Comparison of ENCODE assay signal across 8 cellular contexts in genomic region chr15:92880796-92881569, GRCh38. TPM values are rescaled to one million over a fixed set of nuclear protein-coding genes. Genes with fewer than 3 reads are reported as not detected.
DNase-seq lines count a peak whose midpoint lies in the region; ATAC-seq and TF ChIP-seq lines count a peak whose summit lies in the region.

No MANE protein-coding gene starts in this region.

- H3K4me3 ChIP-seq in astrocyte of the cerebellum (ENCODE audit: low read depth, low read length) = peak overlapping the region; percentile 34

- peak overlapping the region; percentile 90 for H3K4me3 Mint-ChIP-seq in activated naive CD4-positive, alpha-beta T cell treated with anti-CD3 and anti-CD28 coated beads, Interleukin-2, amount 10 ng/mL, durations not matched to agents 7 days and 5 days
- H3K4me3 Mint-ChIP-seq in type B pancreatic cell = peak overlapping the region; percentile 85

- no peaks in the 10 kb centered on the region for H3K9me3 Mint-ChIP-seq in activated naive CD4-positive, alpha-beta T cell treated with anti-CD3 and anti-CD28 coated beads, Interleukin-2, amount 10 ng/mL, durations not matched to agents 7 days and 5 days
- peaks cover 5% of the 10 kb centered on the region for H3K9me3 Mint-ChIP-seq in type B pancreatic cell

- ATAC-seq in GM19328 (IDR thresholded peaks at IDR 0.05; ENCODE audit: unreplicated experiment) (no peak), GM21360 (IDR thresholded peaks at IDR 0.05; ENCODE audit: unreplicated experiment) (no peak)

- in situ Hi-C loops in astrocyte of the cerebellum (cut with HindIII; ENCODE audit: low sequenced_read_pairs) = no loop called here

- H3K36me3 Mint-ChIP-seq in activated naive CD4-positive, alpha-beta T cell treated with anti-CD3 and anti-CD28 coated beads, Interleukin-2, amount 10 ng/mL, durations not matched to agents 7 days and 5 days = peaks cover 25% of the 10 kb centered on the region
- H3K36me3 Mint-ChIP-seq in type B pancreatic cell = peaks cover 19% of the 10 kb centered on the region

- peaks cover 12% of the 10 kb centered on the region for H3K27me3 Mint-ChIP-seq in activated naive CD4-positive, alpha-beta T cell treated with anti-CD3 and anti-CD28 coated beads, Interleukin-2, amount 10 ng/mL, durations not matched to agents 7 days and 5 days
- peaks cover 3% of the 10 kb centered on the region for H3K27me3 Mint-ChIP-seq in type B pancreatic cell

- CTCF ChIA-PET in activated naive CD4-positive, alpha-beta T cell treated with anti-CD3 and anti-CD28 coated beads, Interleukin-2, amount 10 ng/mL, durations not matched to agents 7 days and 5 days (lab: Charles Lee) = interaction anchor here (0.5 to 4.8 kb wide), 7 partner anchors 23 to 84 kb away, joined by 3 to 45 read pairs (median 5); no protein-coding TSS in a partner anchor

- no peak for TF ChIP-seq CTCF in astrocyte of the cerebellum (IDR thresholded peaks at IDR 0.05; ENCODE audit: low read depth, low read length, missing control alignments)
- TF ChIP-seq CTCF in type B pancreatic cell (conservative IDR thresholded peaks at IDR 0.05) = no peak

- H3K27ac Mint-ChIP-seq in activated naive CD4-positive, alpha-beta T cell treated with anti-CD3 and anti-CD28 coated beads, Interleukin-2, amount 10 ng/mL, durations not matched to agents 7 days and 5 days = peak overlapping the region; percentile 99
- H3K27ac Mint-ChIP-seq in type B pancreatic cell = peak overlapping the region; percentile 100

- DNase-seq in activated naive CD4-positive, alpha-beta T cell treated with anti-CD3 and anti-CD28 coated beads, Interleukin-2, amount 10 ng/mL, durations not matched to agents 7 days and 5 days = no peak
- DNase-seq in activated naive CD4-positive, alpha-beta T cell treated with anti-CD3 and anti-CD28 coated beads, Interleukin-2, amount 50 U/mL, for 16 hours = no peak
- DNase-seq in astrocyte of the cerebellum (ENCODE audit: low read depth) (no peak), medulla oblongata (ENCODE audit: extremely low spot score) (peak; percentile 53), type B pancreatic cell (ENCODE audit: extremely low spot score, unreplicated experiment) (no peak), NCI-H748 (lab: John Stamatoyannopoulos, UW; ENCODE audit: unreplicated experiment) (no peak)

- peaks cover 48% of the 10 kb centered on the region for H3K4me1 Mint-ChIP-seq in activated naive CD4-positive, alpha-beta T cell treated with anti-CD3 and anti-CD28 coated beads, Interleukin-2, amount 10 ng/mL, durations not matched to agents 7 days and 5 days
- H3K4me1 Mint-ChIP-seq in type B pancreatic cell (ENCODE audit: unreplicated experiment) = peaks cover 40% of the 10 kb centered on the region

RNA-seq across cellular contexts. Expression of gene CHD2, which starts 19.1 kb away (rescaled TPM):
- total RNA-seq in type B pancreatic cell (ENCODE audit: low replicate concordance) = 123 and 135 TPM in 2 replicates
